9 cellular contexts compared by ENCODE assay signal in genomic region chr1:25117233-25117823, GRCh38.
DNase-seq lines count a peak whose midpoint lies in the region; ATAC-seq, FAIRE-seq and TF ChIP-seq lines count a peak whose summit lies in the region.
"Had no signal": no experiment of that assay in that cellular context is flagged by ENCODE, and none has a peak within 500 bp of the region (broad histone marks: within the 10 kb centered on the region; RNA-seq: fewer than 3 reads in every experiment).

No MANE protein-coding gene starts in this region.

- DNase-seq in GM10266 (ENCODE audit: extremely low spot score) (no peak), Panc1 (ENCODE audit: low read depth, low spot score) (no peak), foreskin fibroblast (no peak), right atrium auricular region (ENCODE audit: low spot score) (no peak), HTR-8/SVneo (ENCODE audit: insufficient read length, low spot score) (no peak), NCI-H446 (lab: John Stamatoyannopoulos, UW) (no peak)
- DNase-seq: GM23248 had no signal

- H3K27ac ChIP-seq in 22Rv1 (no peak overlapping the region), Panc1 (ENCODE audit: low read length) (no peak overlapping the region), right atrium auricular region (no peak overlapping the region)
- H3K27ac ChIP-seq: GM23248 had no signal

- FAIRE-seq in HTR-8/SVneo (lab: Jason Lieb, UNC) = no peak

- H3K27me3 ChIP-seq in Panc1 (ENCODE audit: control insufficient read depth, insufficient read depth, low read length) (no peaks in the 10 kb centered on the region; the same call in 1 of the 2 replicates), right atrium auricular region (no peaks in the 10 kb centered on the region)

- H3K9me3 ChIP-seq in Panc1 (ENCODE audit: control insufficient read depth, insufficient read depth, low read depth, low read length) (no peaks in the 10 kb centered on the region), right atrium auricular region (peaks cover 0 to 15% of the 10 kb centered on the region in 2 donors)

- BruUV-seq in Panc1 (replicated peaks; lab: Mats Ljungman, UMichigan) = no TSS peak

- TF ChIP-seq CTCF in 22Rv1 (IDR thresholded peaks at IDR 0.05) (peak; percentile 59), GM10266 (IDR thresholded peaks at IDR 0.05; ENCODE audit: control insufficient read depth, insufficient read depth, low read depth, missing control alignments) (peak; percentile 26), Panc1 (IDR thresholded peaks at IDR 0.05) (no peak; the same call in 1 of the 2 replicates), foreskin fibroblast (IDR thresholded peaks at IDR 0.05; ENCODE audit: low read depth, low read length) (peak; percentile 4), right atrium auricular region (IDR thresholded peaks at IDR 0.05) (no peak)

- POLR2A ChIA-PET in Panc1 (lab: Charles Lee) = no interaction called here

- intact Hi-C loops in Panc1 (cut with micrococcal nuclease; ENCODE audit: unreplicated experiment) = loop anchor here (10.0 kb wide), 1 partner anchor 87 kb away; no protein-coding TSS in a partner anchor

- peak; percentile 68; the same call in 1 of the 2 replicates for ATAC-seq in Panc1
- no peak for ATAC-seq in GM21367 (IDR thresholded peaks at IDR 0.05; ENCODE audit: unreplicated experiment)

- CTCF ChIA-PET in Panc1 (lab: Charles Lee) = no interaction called here

- H3K4me3 ChIP-seq in Panc1 (ENCODE audit: low read depth in 2 of 2, low read length in 2 of 2) (no peak overlapping the region), foreskin fibroblast (ENCODE audit: low read depth in 1 of 2, low read length in 2 of 2) (no peak overlapping the region), right atrium auricular region (no peak overlapping the region)
- H3K4me3 ChIP-seq: GM23248 had no signal

- in situ Hi-C loops in Panc1 (cut with HindIII; ENCODE audit: low pct_unique_long_range_greater_than_20kb, low sequenced_read_pairs) = no loop called here

- H3K4me1 ChIP-seq in Panc1 (ENCODE audit: control insufficient read depth, insufficient read depth, low read length) (no peaks in the 10 kb centered on the region), right atrium auricular region (no peaks in the 10 kb centered on the region)

- no peaks in the 10 kb centered on the region for H3K36me3 ChIP-seq in Panc1 (ENCODE audit: control insufficient read depth, insufficient read depth, low read length)
- H3K36me3 ChIP-seq in right atrium auricular region = no peaks in the 10 kb centered on the region

Comparison
In these comparisons a context has a peak if more than half of its experiments do, and no peak if none do; other contexts are left out.
1. CTCF ChIP-seq: peak in 22Rv1 (single experiment), GM10266 (single experiment) and foreskin fibroblast (single experiment); none in Panc1 (single experiment) and right atrium auricular region (0 of 2).